Comparison of ENCODE assay signal across 22 cellular contexts in genomic region chr1:30793209-30793608, GRCh38. TPM values are rescaled to one million over a fixed set of nuclear protein-coding genes. Genes with fewer than 3 reads are reported as not detected.
A peak's percentile ranks its signal among the peaks of the same experiment; 100 is the strongest.
DNase-seq lines count a peak whose midpoint lies in the region; ATAC-seq and TF ChIP-seq lines count a peak whose summit lies in the region.
"Had no signal": no experiment of that assay in that cellular context is flagged by ENCODE, and none has a peak within 500 bp of the region (broad histone marks: within the 10 kb centered on the region; RNA-seq: fewer than 3 reads in every experiment).

No MANE protein-coding gene starts in this region.

- no peak overlapping the region for H3K27ac ChIP-seq in breast epithelium
- H3K27ac ChIP-seq in IMR-90 (ENCODE audit: insufficient read depth, low read length), result no peak overlapping the region
- H3K27ac ChIP-seq in neuronal stem cell (replicated peaks; ENCODE audit: low read length), result no peak overlapping the region
- H3K27ac ChIP-seq in left lung, result no peak overlapping the region
- H3K27ac ChIP-seq: 22Rv1; BLaER1 treated with 17β-estradiol and CSF1 and Interleukin-3, amounts not matched to agents 10 nM and 100 nM; GM23248 had no signal

- H3K9me3 ChIP-seq in breast epithelium, result no peaks in the 10 kb centered on the region
- peaks cover 4% of the 10 kb centered on the region for H3K9me3 ChIP-seq in IMR-90 (ENCODE audit: control insufficient read depth, insufficient read depth, low read length)
- no peaks in the 10 kb centered on the region for H3K9me3 ChIP-seq in neuronal stem cell (replicated peaks in 1 of 2; ENCODE audit: control insufficient read depth in 2 of 2, insufficient read depth in 1 of 2, low read depth in 1 of 2, low read length in 2 of 2)
- no peaks in the 10 kb centered on the region for H3K9me3 ChIP-seq in left lung
- H3K9me3 ChIP-seq: BE2C; BLaER1 treated with 17β-estradiol and CSF1 and Interleukin-3, amounts not matched to agents 10 nM and 100 nM had no signal

- H3K36me3 ChIP-seq in breast epithelium (no peaks in the 10 kb centered on the region), IMR-90 (ENCODE audit: control insufficient read depth, insufficient read depth, low read length) (no peaks in the 10 kb centered on the region), neuronal stem cell (replicated peaks in 1 of 2; ENCODE audit: control insufficient read depth in 2 of 2, insufficient read depth in 2 of 2, low read length in 2 of 2) (no peaks in the 10 kb centered on the region), left lung (no peaks in the 10 kb centered on the region)
- H3K36me3 ChIP-seq: BE2C; BLaER1 treated with 17β-estradiol and CSF1 and Interleukin-3, amounts not matched to agents 10 nM and 100 nM had no signal

- H2BK15ac ChIP-seq in IMR-90 (ENCODE audit: low read depth, low read length) (no peak overlapping the region), neuronal stem cell (ENCODE audit: low read length) (peak overlapping the region; percentile 71)

- no peak for TF ChIP-seq RAD21 in IMR-90 (IDR thresholded peaks at IDR 0.05; ENCODE audit: low read length)

- H3K9ac ChIP-seq in IMR-90 (ENCODE audit: low read depth, low read length) (no peak overlapping the region), neuronal stem cell (ENCODE audit: low read depth, low read length, poor library complexity) (no peak overlapping the region)
- H3K9ac ChIP-seq: BLaER1 treated with 17β-estradiol and CSF1 and Interleukin-3, amounts not matched to agents 10 nM and 100 nM; GM23248 had no signal

- no peak overlapping the region for H4K5ac ChIP-seq in IMR-90 (ENCODE audit: low read depth, low read length)

- no peaks in the 10 kb centered on the region; the same call in 1 of the 2 replicates for H4K20me1 ChIP-seq in IMR-90 (ENCODE audit: insufficient read depth, low read length)

- no peaks in the 10 kb centered on the region for H3K9me3 Mint-ChIP-seq in MCF 10A (ENCODE audit: unreplicated experiment)
- no peaks in the 10 kb centered on the region for H3K9me3 Mint-ChIP-seq in endothelial cell (ENCODE audit: unreplicated experiment)
- H3K9me3 Mint-ChIP-seq: CD4-positive, alpha-beta T cell; CD8-positive, alpha-beta memory T cell had no signal

- no CpG with 5 or more reads among the region's 16 CpGs for WGBS in IMR-90 (ENCODE audit: extremely low coverage in 2 of 2, insufficient read length in 1 of 2), 2 experiments
- no CpG with 5 or more reads among the region's 16 CpGs for WGBS in neuronal stem cell (ENCODE audit: extremely low coverage in 2 of 2, insufficient read length in 2 of 2, insufficient replicate concordance in 1 of 2), 2 donors

- H3K4me3 Mint-ChIP-seq in MCF 10A (ENCODE audit: unreplicated experiment), result no peak overlapping the region
- no peak overlapping the region for H3K4me3 Mint-ChIP-seq in endothelial cell (ENCODE audit: unreplicated experiment)
- H3K4me3 Mint-ChIP-seq: CD4-positive, alpha-beta T cell had no signal

- intact Hi-C loops in MCF 10A (cut with micrococcal nuclease), result no loop called here
- intact Hi-C loops in breast epithelium (cut with DNase I; ENCODE audit: low total_unique reads), result no loop called here
- intact Hi-C loops in IMR-90 (cut with micrococcal nuclease), result no loop called here
- intact Hi-C loops in left lung (cut with DNase I), result no loop called here

- H4K91ac ChIP-seq in IMR-90 (ENCODE audit: insufficient read depth, low read depth, low read length), result no peak overlapping the region
- H4K91ac ChIP-seq in neuronal stem cell (ENCODE audit: low read depth, low read length, poor library complexity), result no peak overlapping the region

- H3K4me1 Mint-ChIP-seq in MCF 10A (ENCODE audit: insufficient read depth, unreplicated experiment) (peaks cover 44% of the 10 kb centered on the region), endothelial cell (ENCODE audit: unreplicated experiment) (no peaks in the 10 kb centered on the region)

- no peak overlapping the region for H2BK12ac ChIP-seq in neuronal stem cell (ENCODE audit: low read length)

- CTCF ChIA-PET in MCF 10A (lab: Yijun Ruan, JAX) (interaction anchor here (0.6 to 2.9 kb wide), 7 partner anchors 9 to 135 kb away, joined by 3 to 9 read pairs (median 5); no protein-coding TSS in a partner anchor), IMR-90 (lab: Yijun Ruan, JAX) (interaction anchor here (1.0 to 1.3 kb wide), 2 partner anchors 11 to 13 kb away, joined by 3 to 5 read pairs; no protein-coding TSS in a partner anchor)

- no peak overlapping the region for H3K56ac ChIP-seq in IMR-90 (ENCODE audit: extremely low read depth, insufficient read depth, low read length)

- no TSS peak for BruUV-seq in MCF 10A (replicated peaks; lab: Mats Ljungman, UMichigan)
- no TSS peak for BruUV-seq in IMR-90 (replicated peaks; lab: Mats Ljungman, UMichigan)

- no peak overlapping the region for H3K4ac ChIP-seq in IMR-90 (ENCODE audit: low read depth, low read length)
- peak overlapping the region; percentile 42 for H3K4ac ChIP-seq in neuronal stem cell (ENCODE audit: low read length)

- H2AK5ac ChIP-seq in IMR-90 (ENCODE audit: low read depth, low read length) (no peak overlapping the region), neuronal stem cell (ENCODE audit: low read depth, low read length) (peak overlapping the region; percentile 40)

- DNase-seq in MCF 10A (ENCODE audit: unreplicated experiment) (no peak), breast epithelium (ENCODE audit: low spot score in 2 of 2) (no peak), IMR-90 (no peak), endothelial cell (ENCODE audit: low spot score) (no peak), neuronal stem cell (ENCODE audit: low spot score) (no peak), left lung (no peak), NCI-H1092 (lab: John Stamatoyannopoulos, UW) (no peak)
- DNase-seq: BE2C; CD4-positive, alpha-beta T cell; CD8-positive, alpha-beta memory T cell; DMS 273 treated with DMSO at 0.1 percent for 48 hours; DMS79; EL; GDM1; GM23248; H7; HCEC 1CT had no signal

- no peak overlapping the region for H2AK9ac ChIP-seq in IMR-90 (replicated peaks; ENCODE audit: low read depth, low read length, poor library complexity)

- H2BK20ac ChIP-seq in IMR-90 (ENCODE audit: low read depth, low read length), result no peak overlapping the region

- H3K27me3 Mint-ChIP-seq in MCF 10A (ENCODE audit: insufficient read depth, unreplicated experiment) (no peaks in the 10 kb centered on the region), endothelial cell (ENCODE audit: unreplicated experiment) (no peaks in the 10 kb centered on the region)

- TF ChIP-seq POLR2A in breast epithelium (IDR thresholded peaks at IDR 0.05) (no peak), IMR-90 (IDR thresholded peaks at IDR 0.05; ENCODE audit: low read depth, low read length) (no peak)

- peaks cover under 1 to 4% of the 10 kb centered on the region in 2 donors for H3K4me1 ChIP-seq in breast epithelium
- peaks cover 4% of the 10 kb centered on the region; the same call in 1 of the 2 replicates for H3K4me1 ChIP-seq in IMR-90 (ENCODE audit: control insufficient read depth, insufficient read depth, low read length)
- peaks cover 2 to 4% of the 10 kb centered on the region in 2 donors for H3K4me1 ChIP-seq in neuronal stem cell (ENCODE audit: control insufficient read depth in 2 of 2, insufficient read depth in 1 of 2, low read depth in 1 of 2, low read length in 2 of 2)
- peaks cover 6 to 11% of the 10 kb centered on the region in 2 donors for H3K4me1 ChIP-seq in left lung
- H3K4me1 ChIP-seq: BE2C had no signal

- no peaks in the 10 kb centered on the region for H3K79me1 ChIP-seq in IMR-90 (ENCODE audit: low read depth in 1 of 2, low read length in 2 of 2)
- no peaks in the 10 kb centered on the region for H3K79me1 ChIP-seq in neuronal stem cell (ENCODE audit: low read depth, low read length)

- H2AFZ ChIP-seq in IMR-90 (replicated peaks; ENCODE audit: low read length, poor library complexity) (peak overlapping the region; percentile 9), neuronal stem cell (ENCODE audit: low read length) (no peak overlapping the region)
- H2AFZ ChIP-seq: GM23248 had no signal

- in situ Hi-C loops in IMR-90 (cut with MboI; ENCODE audit: low sequenced_read_pairs), result no loop called here

- POLR2A ChIA-PET in MCF 10A (lab: Yijun Ruan, JAX) (interaction anchor here (1.0 kb wide), 1 partner anchor 15 kb away, joined by 4 read pairs; no protein-coding TSS in a partner anchor), IMR-90 (lab: Charles Lee; ENCODE audit: unreplicated experiment) (no interaction called here)

- H3K9me1 ChIP-seq in IMR-90 (ENCODE audit: insufficient read depth, low read length), result no peaks in the 10 kb centered on the region; the same call in 1 of the 2 replicates

- no peak overlapping the region for H3K18ac ChIP-seq in IMR-90 (ENCODE audit: low read depth, low read length)
- peak overlapping the region; percentile 20 for H3K18ac ChIP-seq in neuronal stem cell (ENCODE audit: low read length)

- H3K4me2 ChIP-seq in IMR-90 (ENCODE audit: low read depth, low read length) (no peak overlapping the region), neuronal stem cell (ENCODE audit: insufficient read depth, low read length, poor library complexity, severe bottlenecking) (no peak overlapping the region)

- dilution Hi-C loops in IMR-90 (cut with HindIII; ENCODE audit: low sequenced_read_pairs, unreplicated experiment), result no loop called here

- H3K27ac Mint-ChIP-seq in MCF 10A (ENCODE audit: low read depth, unreplicated experiment) (peak overlapping the region; percentile 57), endothelial cell (ENCODE audit: unreplicated experiment) (peak overlapping the region; percentile 36)
- H3K27ac Mint-ChIP-seq: CD14-positive monocyte; CD4-positive, alpha-beta T cell had no signal

- no peak overlapping the region for H4K8ac ChIP-seq in IMR-90 (ENCODE audit: low read depth in 2 of 2, low read length in 2 of 2)
- no peak overlapping the region for H4K8ac ChIP-seq in neuronal stem cell (ENCODE audit: low read depth, low read length)

- no peak overlapping the region for H3K4me3 ChIP-seq in breast epithelium
- H3K4me3 ChIP-seq in IMR-90 (ENCODE audit: insufficient read depth, low read depth, low read length), result no peak overlapping the region
- no peak overlapping the region for H3K4me3 ChIP-seq in neuronal stem cell (ENCODE audit: low read length in 2 of 2)
- H3K4me3 ChIP-seq in left lung, result no peak overlapping the region
- H3K4me3 ChIP-seq: BLaER1 treated with 17β-estradiol and CSF1 and Interleukin-3, amounts not matched to agents 10 nM and 100 nM; GM12878; GM23248 had no signal

- ATAC-seq in IMR-90 (ENCODE audit: low read depth) (no peak), left lung (no peak), HG02981 (IDR thresholded peaks at IDR 0.05; ENCODE audit: unreplicated experiment) (no peak)
- ATAC-seq: GM12878 had no signal

- H2BK5ac ChIP-seq in IMR-90 (ENCODE audit: low read depth, low read length, poor library complexity, severe bottlenecking) (no peak overlapping the region), neuronal stem cell (ENCODE audit: low read length) (no peak overlapping the region)

- no peak for TF ChIP-seq CTCF in MCF 10A (IDR thresholded peaks at IDR 0.05; ENCODE audit: unreplicated experiment)
- no peak for TF ChIP-seq CTCF in breast epithelium (IDR thresholded peaks at IDR 0.05)
- TF ChIP-seq CTCF in IMR-90 (conservative IDR thresholded peaks at IDR 0.05; ENCODE audit: low read depth, low read length), result no peak
- no peak for TF ChIP-seq CTCF in endothelial cell (IDR thresholded peaks at IDR 0.05; ENCODE audit: unreplicated experiment)
- TF ChIP-seq CTCF in left lung (IDR thresholded peaks at IDR 0.05), result no peak

- H3K27me3 ChIP-seq in breast epithelium, result no peaks in the 10 kb centered on the region
- H3K27me3 ChIP-seq in IMR-90 (ENCODE audit: control insufficient read depth, insufficient read depth, low read length), result peaks cover 26% of the 10 kb centered on the region
- no peaks in the 10 kb centered on the region for H3K27me3 ChIP-seq in neuronal stem cell (ENCODE audit: control insufficient read depth in 3 of 3, insufficient read depth in 3 of 3, low read depth in 1 of 3, low read length in 3 of 3)
- H3K27me3 ChIP-seq in left lung, result peaks cover 0 to 7% of the 10 kb centered on the region in 2 donors
- H3K27me3 ChIP-seq: BE2C had no signal

- H3K23ac ChIP-seq in IMR-90 (ENCODE audit: low read depth, low read length), result no peak overlapping the region
- H3K23ac ChIP-seq in neuronal stem cell (ENCODE audit: low read depth, low read length, poor library complexity), result no peak overlapping the region

- H2BK120ac ChIP-seq in IMR-90 (ENCODE audit: low read depth, low read length) (no peak overlapping the region), neuronal stem cell (ENCODE audit: low read depth, low read length) (no peak overlapping the region)

- H3K36me3 Mint-ChIP-seq in MCF 10A (ENCODE audit: insufficient read depth, unreplicated experiment), result peaks cover 3% of the 10 kb centered on the region
- H3K36me3 Mint-ChIP-seq in endothelial cell (ENCODE audit: low read depth, unreplicated experiment), result no peaks in the 10 kb centered on the region
- H3K36me3 Mint-ChIP-seq: CD14-positive monocyte; CD8-positive, alpha-beta memory T cell had no signal

- no peak overlapping the region for H3K14ac ChIP-seq in IMR-90 (replicated peaks; ENCODE audit: low read depth, low read length)
- H3K14ac ChIP-seq in neuronal stem cell (ENCODE audit: low read length), result no peak overlapping the region

RNA-seq across cellular contexts. Expression of gene LAPTM5, which starts 35.6 kb away (rescaled TPM):
- 15.9 and 21.6 TPM in 2 replicates for total RNA-seq in MCF 10A (2022)
- 100 to 1,000 TPM in 1 of 3 donors, 10 to 100 TPM in 2; 41.3 to 130 (median 70.1) TPM for total RNA-seq in breast epithelium
- under 0.01 TPM in 1 of 2 replicates, not detected in the other for total RNA-seq in IMR-90 (2012; rRNA removed)
- 0.09 TPM in 2 replicates for polyA plus RNA-seq in IMR-90 (2012; rRNA removed)
- 0.12 TPM in 1 of 2 replicates, not detected in the other for polyA plus RNA-seq in IMR-90 (2012; cell fraction: cytosol; rRNA removed)
- polyA plus RNA-seq in IMR-90 (2012; cell fraction: nucleus; rRNA removed; ENCODE audit: low replicate concordance), result 0.07 and 0.16 TPM in 2 replicates
- 80.5 TPM for total RNA-seq in endothelial cell (ENCODE audit: unreplicated experiment)
- 0.15 TPM for polyA plus RNA-seq in neuronal stem cell (2013, experiment 1 of 2)
- 0.10 TPM for polyA plus RNA-seq in neuronal stem cell (2013, experiment 2 of 2)
- 100 to 1,000 TPM; 185 to 513 TPM for total RNA-seq in left lung
- total RNA-seq: GM23248 had no signal

Comparison
In these comparisons a context has a peak if more than half of its experiments do, and no peak if none do; other contexts are left out.
1. RNA of gene LAPTM5, which starts 35.6 kb away (total RNA-seq): 185 to 513 TPM in left lung, 80.5 TPM in endothelial cell (single experiment), 41.3 to 130 TPM in breast epithelium and 15.9 to 21.6 TPM in MCF 10A; under 0.01 TPM in IMR-90; every median in the first group is over 10 times any median in the second.